Comparison of ENCODE assay signal across 10 cellular contexts in the genomic region with DNA sequence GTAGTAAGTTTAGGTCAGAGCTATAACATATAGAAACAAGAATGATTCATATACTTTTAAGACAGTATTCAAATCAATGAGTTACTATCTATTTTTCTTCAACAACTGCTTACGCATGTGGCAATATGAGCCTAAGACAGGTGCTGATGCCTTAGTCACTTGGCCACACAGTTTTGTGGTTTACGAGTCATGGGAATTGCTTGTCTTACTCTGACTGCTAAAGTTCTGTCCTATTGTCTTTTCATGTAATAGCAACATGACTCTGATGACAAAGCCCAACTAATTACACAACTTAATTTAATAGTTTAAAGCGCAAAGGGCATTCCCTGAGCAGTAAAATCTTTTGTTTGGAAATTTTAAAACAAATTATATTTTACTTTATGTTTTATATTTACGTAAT.
A peak's percentile ranks its signal among the peaks of the same experiment; 100 is the strongest.
DNase-seq lines count a peak whose midpoint lies in the region; ATAC-seq and TF ChIP-seq lines count a peak whose summit lies in the region.
"Had no signal": no experiment of that assay in that cellular context is flagged by ENCODE, and none has a peak within 500 bp of the region (broad histone marks: within the 10 kb centered on the region; RNA-seq: fewer than 3 reads in every experiment).

No MANE protein-coding gene starts in this region.

- no TSS peak for BruUV-seq in MCF 10A (replicated peaks; lab: Mats Ljungman, UMichigan)

- ATAC-seq in naive thymus-derived CD8-positive, alpha-beta T cell = no peak

- no peak overlapping the region for H3K27ac Mint-ChIP-seq in activated T-cell treated with anti-CD3 and anti-CD28 coated beads, Interleukin-2, amount 50 U/mL, for 24 hours
- H3K27ac Mint-ChIP-seq in MCF 10A (ENCODE audit: low read depth, unreplicated experiment) (no peak overlapping the region), chondrocyte (ENCODE audit: unreplicated experiment) (no peak overlapping the region)
- no peak overlapping the region for H3K27ac Mint-ChIP-seq in naive thymus-derived CD8-positive, alpha-beta T cell
- H3K27ac Mint-ChIP-seq: activated naive CD8-positive, alpha-beta T cell had no signal

- no peak overlapping the region for H3K4me3 Mint-ChIP-seq in activated T-cell treated with anti-CD3 and anti-CD28 coated beads, Interleukin-2, amount 50 U/mL, for 24 hours
- H3K4me3 Mint-ChIP-seq in MCF 10A (ENCODE audit: unreplicated experiment) = no peak overlapping the region
- no peak overlapping the region for H3K4me3 Mint-ChIP-seq in chondrocyte (ENCODE audit: unreplicated experiment)
- no peak overlapping the region for H3K4me3 Mint-ChIP-seq in naive thymus-derived CD8-positive, alpha-beta T cell
- H3K4me3 Mint-ChIP-seq: activated naive CD8-positive, alpha-beta T cell had no signal

- no peaks in the 10 kb centered on the region for H3K9me3 Mint-ChIP-seq in activated T-cell treated with anti-CD3 and anti-CD28 coated beads, Interleukin-2, amount 50 U/mL, for 24 hours
- H3K9me3 Mint-ChIP-seq in MCF 10A (ENCODE audit: unreplicated experiment) = no peaks in the 10 kb centered on the region
- no peaks in the 10 kb centered on the region for H3K9me3 Mint-ChIP-seq in chondrocyte (ENCODE audit: low read depth)
- no peaks in the 10 kb centered on the region for H3K9me3 Mint-ChIP-seq in naive thymus-derived CD8-positive, alpha-beta T cell

- no peaks in the 10 kb centered on the region for H3K27me3 Mint-ChIP-seq in activated T-cell treated with anti-CD3 and anti-CD28 coated beads, Interleukin-2, amount 50 U/mL, for 24 hours
- H3K27me3 Mint-ChIP-seq in MCF 10A (ENCODE audit: insufficient read depth, unreplicated experiment) (no peaks in the 10 kb centered on the region), chondrocyte (ENCODE audit: low read depth) (no peaks in the 10 kb centered on the region)
- H3K27me3 Mint-ChIP-seq in naive thymus-derived CD8-positive, alpha-beta T cell = no peaks in the 10 kb centered on the region
- H3K27me3 Mint-ChIP-seq: activated naive CD8-positive, alpha-beta T cell had no signal

- intact Hi-C loops in MCF 10A (cut with micrococcal nuclease) = no loop called here

- DNase-seq in activated T-cell treated with anti-CD3 and anti-CD28 coated beads for 48 hours (ENCODE audit: low read depth) (peak; percentile 18), HT1080 (ENCODE audit: low read depth) (peak; percentile 97), MCF 10A (ENCODE audit: unreplicated experiment) (peak; percentile 98), anterior cingulate cortex (lab: John Stamatoyannopoulos, UW) (no peak), chondrocyte (ENCODE audit: low spot score) (no peak)
- no peak for DNase-seq in activated T-cell treated with anti-CD3 and anti-CD28 coated beads, Interleukin-2, amount 50 U/mL, for 24 hours
- peak; percentile 41 for DNase-seq in stimulated activated CD8-positive, alpha-beta memory T cell treated with anti-CD3 and anti-CD28 coated beads, Interleukin-4, amount 100 ng/mL, for 48 hours
- DNase-seq in naive thymus-derived CD8-positive, alpha-beta T cell = no peak
- DNase-seq: MM.1S had no signal

- H3K36me3 Mint-ChIP-seq in activated T-cell treated with anti-CD3 and anti-CD28 coated beads, Interleukin-2, amount 50 U/mL, for 24 hours (ENCODE audit: low read depth) = peaks cover 4% of the 10 kb centered on the region
- no peaks in the 10 kb centered on the region for H3K36me3 Mint-ChIP-seq in MCF 10A (ENCODE audit: insufficient read depth, unreplicated experiment)
- H3K36me3 Mint-ChIP-seq in chondrocyte (ENCODE audit: low read depth) = peaks cover 2% of the 10 kb centered on the region
- H3K36me3 Mint-ChIP-seq in naive thymus-derived CD8-positive, alpha-beta T cell = peaks cover 0 to 24% (median 6%) of the 10 kb centered on the region in 3 donors

- peaks cover 18% of the 10 kb centered on the region for H3K4me1 Mint-ChIP-seq in activated T-cell treated with anti-CD3 and anti-CD28 coated beads, Interleukin-2, amount 50 U/mL, for 24 hours (ENCODE audit: low read depth)
- H3K4me1 Mint-ChIP-seq in MCF 10A (ENCODE audit: insufficient read depth, unreplicated experiment) (peaks cover 10% of the 10 kb centered on the region), chondrocyte (ENCODE audit: low read depth) (peaks cover 4% of the 10 kb centered on the region)
- no peaks in the 10 kb centered on the region for H3K4me1 Mint-ChIP-seq in naive thymus-derived CD8-positive, alpha-beta T cell

- no peak for TF ChIP-seq CTCF in MCF 10A (IDR thresholded peaks at IDR 0.05; ENCODE audit: unreplicated experiment)
- TF ChIP-seq CTCF in chondrocyte (IDR thresholded peaks at IDR 0.05) = no peak

- POLR2A ChIA-PET in MCF 10A (lab: Yijun Ruan, JAX) = no interaction called here
- POLR2A ChIA-PET in naive thymus-derived CD8-positive, alpha-beta T cell (lab: Charles Lee) = no interaction called here

- CTCF ChIA-PET in MCF 10A (lab: Yijun Ruan, JAX) = no interaction called here

Comparison
In these comparisons a context has a peak if more than half of its experiments do, and no peak if none do; other contexts are left out.
1. DNase-seq: peak in activated T-cell treated with anti-CD3 and anti-CD28 coated beads for 48 hours (single experiment), HT1080 (single experiment), MCF 10A (single experiment) and stimulated activated CD8-positive, alpha-beta memory T cell treated with anti-CD3 and anti-CD28 coated beads, Interleukin-4, amount 100 ng/mL, for 48 hours (single experiment); none in activated T-cell treated with anti-CD3 and anti-CD28 coated beads, Interleukin-2, amount 50 U/mL, for 24 hours (single experiment), anterior cingulate cortex (0 of 58), chondrocyte (single experiment) and naive thymus-derived CD8-positive, alpha-beta T cell (0 of 10).